Comparison of ENCODE assay signal across 8 cellular contexts in the genomic region with DNA sequence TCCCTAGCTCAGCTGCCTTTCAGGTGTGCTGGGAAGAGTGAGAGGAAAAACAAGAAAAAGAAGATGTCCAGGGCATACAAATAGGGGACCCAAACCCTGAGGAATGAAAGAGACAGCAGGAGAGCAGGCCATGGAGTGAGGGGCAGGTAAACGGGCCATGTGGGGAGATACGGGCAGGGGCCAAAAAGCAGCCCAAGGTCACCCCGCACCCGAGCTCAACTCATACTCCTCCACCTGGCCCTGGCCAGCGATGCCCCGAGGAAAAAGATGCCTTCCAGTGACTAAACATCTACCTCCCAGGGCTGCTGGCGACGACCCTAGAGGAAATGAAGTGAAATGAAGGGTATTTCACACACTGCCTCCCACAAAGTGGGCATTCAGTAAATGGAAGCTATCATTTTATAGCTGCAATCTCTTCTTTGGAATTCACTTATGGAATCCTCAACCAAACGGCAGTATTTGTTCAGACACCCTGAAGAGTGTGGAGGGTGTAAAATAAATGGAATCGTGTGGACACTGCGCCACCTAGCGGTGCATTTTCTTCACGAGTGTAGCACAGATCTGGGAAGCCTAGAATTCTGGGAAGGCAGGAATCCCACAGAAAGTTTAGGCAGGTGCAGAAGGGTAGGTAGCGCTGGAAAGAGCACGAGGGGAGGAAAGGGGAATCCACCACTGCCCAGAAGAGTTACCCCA. TPM values are rescaled to one million over a fixed set of nuclear protein-coding genes. Genes with fewer than 3 reads are reported as not detected.
A peak's percentile ranks its signal among the peaks of the same experiment; 100 is the strongest.
DNase-seq lines count a peak whose midpoint lies in the region; ATAC-seq, FAIRE-seq and TF ChIP-seq lines count a peak whose summit lies in the region.

No MANE protein-coding gene starts in this region.

- H3K4me1 ChIP-seq in esophagus muscularis mucosa (peaks cover 3 to 20% (median 13%) of the 10 kb centered on the region in 4 donors), testis (no peaks in the 10 kb centered on the region)

- H3K9me3 ChIP-seq in esophagus muscularis mucosa (no peaks in the 10 kb centered on the region), testis (no peaks in the 10 kb centered on the region)

- no peak for ATAC-seq in GM18520 (IDR thresholded peaks at IDR 0.05; ENCODE audit: unreplicated experiment)

- no peak overlapping the region for H3K27ac ChIP-seq in esophagus muscularis mucosa (replicated peaks in 1 of 4)
- H3K27ac ChIP-seq in testis = no peak overlapping the region

- peak; percentile 79 to 80 (median 80) for TF ChIP-seq CTCF in esophagus muscularis mucosa (IDR thresholded peaks at IDR 0.05)
- peak; percentile 70 to 90 (median 82) for TF ChIP-seq CTCF in testis (IDR thresholded peaks at IDR 0.05)

- H3K4me3 ChIP-seq in esophagus muscularis mucosa = no peak overlapping the region
- no peak overlapping the region for H3K4me3 ChIP-seq in testis

- no peak for TF ChIP-seq EP300 in esophagus muscularis mucosa (IDR thresholded peaks at IDR 0.05)

- intact Hi-C loops in esophagus muscularis mucosa (cut with DNase I) = loop anchor here (5.0 to 10.0 kb wide), 4 partner anchors 238 to 821 kb away; no protein-coding TSS in a partner anchor
- intact Hi-C loops in testis (cut with DNase I; ENCODE audit: low total_unique reads) = no loop called here

- TF ChIP-seq POLR2A in esophagus muscularis mucosa (IDR thresholded peaks at IDR 0.05; ENCODE audit: low read depth) (no peak), testis (IDR thresholded peaks at IDR 0.05) (no peak)

- 33% methylated on average over 15 of the region's 15 CpGs for WGBS in esophagus muscularis mucosa
- 44 to 55% methylated on average over 15 of the region's 15 CpGs for WGBS in testis, 2 donors

- peak; percentile 84 for DNase-seq in AG20443 (ENCODE audit: low spot score)
- no peak for DNase-seq in GM18507 (ENCODE audit: extremely low spot score, insufficient read length, low read depth)
- DNase-seq in NCI-H2171 treated with DMSO at 0.1 percent for 48 hours (lab: John Stamatoyannopoulos, UW) = peak; percentile 67
- DNase-seq in activated CD8-positive, alpha-beta memory T cell treated with anti-CD3 and anti-CD28 coated beads, Interleukin-2, amount 50 U/mL, for 48 hours = peak; percentile 76
- DNase-seq in esophagus muscularis mucosa (ENCODE audit: extremely low spot score) = peak; percentile 94
- DNase-seq in mucosa of gallbladder (ENCODE audit: low spot score) = peak; percentile 77
- peak; percentile 94 for DNase-seq in testis

- H3K36me3 ChIP-seq in esophagus muscularis mucosa (peaks cover 48 to 100% (median 98%) of the 10 kb centered on the region in 4 donors), testis (ENCODE audit: low read depth, missing control alignments) (peaks cover 6% of the 10 kb centered on the region)

- FAIRE-seq in GM18507 (lab: Jason Lieb, UNC) = peak; percentile 68

- no peaks in the 10 kb centered on the region for H3K27me3 ChIP-seq in esophagus muscularis mucosa
- no peaks in the 10 kb centered on the region for H3K27me3 ChIP-seq in testis

RNA-seq across cellular contexts. Expression of a gene that starts 14.9 kb away (rescaled TPM):
- 10 to 100 TPM; 55.5 to 94.7 (median 90.1) TPM for total RNA-seq in esophagus muscularis mucosa
- 54.5 TPM for total RNA-seq in mucosa of gallbladder
- total RNA-seq in testis = 100 to 1,000 TPM; 108 to 114 TPM
- polyA plus RNA-seq in testis (ENCODE audit: insufficient read depth, low read depth, low replicate concordance) = 65.0 TPM
